Comparison of ENCODE assay signal across 1 cellular context in the genomic region with DNA sequence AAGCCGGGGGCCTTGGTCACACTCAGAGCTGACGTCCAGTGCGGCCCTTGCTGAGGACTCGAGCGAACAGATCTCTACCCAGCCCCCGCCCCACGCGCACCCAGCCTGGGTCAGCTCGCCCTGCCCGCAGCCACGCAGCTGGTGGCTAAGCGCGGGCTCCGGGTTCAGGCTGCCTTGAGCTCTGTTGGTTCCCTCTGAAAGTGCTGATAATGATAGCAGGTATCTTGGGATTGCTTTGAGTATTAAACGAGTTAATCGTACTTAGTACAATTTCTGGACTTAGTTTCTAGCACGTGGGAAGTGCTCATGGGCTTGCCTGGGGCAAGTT.
TF ChIP-seq lines count a peak whose summit lies in the region.

No MANE protein-coding gene starts in this region.

TF ChIP-seq in H1, 55 proteins besides CTCF, POLR2A, EP300 and RAD21 (continued from another document):
- TF ChIP-seq, protein P1, sequence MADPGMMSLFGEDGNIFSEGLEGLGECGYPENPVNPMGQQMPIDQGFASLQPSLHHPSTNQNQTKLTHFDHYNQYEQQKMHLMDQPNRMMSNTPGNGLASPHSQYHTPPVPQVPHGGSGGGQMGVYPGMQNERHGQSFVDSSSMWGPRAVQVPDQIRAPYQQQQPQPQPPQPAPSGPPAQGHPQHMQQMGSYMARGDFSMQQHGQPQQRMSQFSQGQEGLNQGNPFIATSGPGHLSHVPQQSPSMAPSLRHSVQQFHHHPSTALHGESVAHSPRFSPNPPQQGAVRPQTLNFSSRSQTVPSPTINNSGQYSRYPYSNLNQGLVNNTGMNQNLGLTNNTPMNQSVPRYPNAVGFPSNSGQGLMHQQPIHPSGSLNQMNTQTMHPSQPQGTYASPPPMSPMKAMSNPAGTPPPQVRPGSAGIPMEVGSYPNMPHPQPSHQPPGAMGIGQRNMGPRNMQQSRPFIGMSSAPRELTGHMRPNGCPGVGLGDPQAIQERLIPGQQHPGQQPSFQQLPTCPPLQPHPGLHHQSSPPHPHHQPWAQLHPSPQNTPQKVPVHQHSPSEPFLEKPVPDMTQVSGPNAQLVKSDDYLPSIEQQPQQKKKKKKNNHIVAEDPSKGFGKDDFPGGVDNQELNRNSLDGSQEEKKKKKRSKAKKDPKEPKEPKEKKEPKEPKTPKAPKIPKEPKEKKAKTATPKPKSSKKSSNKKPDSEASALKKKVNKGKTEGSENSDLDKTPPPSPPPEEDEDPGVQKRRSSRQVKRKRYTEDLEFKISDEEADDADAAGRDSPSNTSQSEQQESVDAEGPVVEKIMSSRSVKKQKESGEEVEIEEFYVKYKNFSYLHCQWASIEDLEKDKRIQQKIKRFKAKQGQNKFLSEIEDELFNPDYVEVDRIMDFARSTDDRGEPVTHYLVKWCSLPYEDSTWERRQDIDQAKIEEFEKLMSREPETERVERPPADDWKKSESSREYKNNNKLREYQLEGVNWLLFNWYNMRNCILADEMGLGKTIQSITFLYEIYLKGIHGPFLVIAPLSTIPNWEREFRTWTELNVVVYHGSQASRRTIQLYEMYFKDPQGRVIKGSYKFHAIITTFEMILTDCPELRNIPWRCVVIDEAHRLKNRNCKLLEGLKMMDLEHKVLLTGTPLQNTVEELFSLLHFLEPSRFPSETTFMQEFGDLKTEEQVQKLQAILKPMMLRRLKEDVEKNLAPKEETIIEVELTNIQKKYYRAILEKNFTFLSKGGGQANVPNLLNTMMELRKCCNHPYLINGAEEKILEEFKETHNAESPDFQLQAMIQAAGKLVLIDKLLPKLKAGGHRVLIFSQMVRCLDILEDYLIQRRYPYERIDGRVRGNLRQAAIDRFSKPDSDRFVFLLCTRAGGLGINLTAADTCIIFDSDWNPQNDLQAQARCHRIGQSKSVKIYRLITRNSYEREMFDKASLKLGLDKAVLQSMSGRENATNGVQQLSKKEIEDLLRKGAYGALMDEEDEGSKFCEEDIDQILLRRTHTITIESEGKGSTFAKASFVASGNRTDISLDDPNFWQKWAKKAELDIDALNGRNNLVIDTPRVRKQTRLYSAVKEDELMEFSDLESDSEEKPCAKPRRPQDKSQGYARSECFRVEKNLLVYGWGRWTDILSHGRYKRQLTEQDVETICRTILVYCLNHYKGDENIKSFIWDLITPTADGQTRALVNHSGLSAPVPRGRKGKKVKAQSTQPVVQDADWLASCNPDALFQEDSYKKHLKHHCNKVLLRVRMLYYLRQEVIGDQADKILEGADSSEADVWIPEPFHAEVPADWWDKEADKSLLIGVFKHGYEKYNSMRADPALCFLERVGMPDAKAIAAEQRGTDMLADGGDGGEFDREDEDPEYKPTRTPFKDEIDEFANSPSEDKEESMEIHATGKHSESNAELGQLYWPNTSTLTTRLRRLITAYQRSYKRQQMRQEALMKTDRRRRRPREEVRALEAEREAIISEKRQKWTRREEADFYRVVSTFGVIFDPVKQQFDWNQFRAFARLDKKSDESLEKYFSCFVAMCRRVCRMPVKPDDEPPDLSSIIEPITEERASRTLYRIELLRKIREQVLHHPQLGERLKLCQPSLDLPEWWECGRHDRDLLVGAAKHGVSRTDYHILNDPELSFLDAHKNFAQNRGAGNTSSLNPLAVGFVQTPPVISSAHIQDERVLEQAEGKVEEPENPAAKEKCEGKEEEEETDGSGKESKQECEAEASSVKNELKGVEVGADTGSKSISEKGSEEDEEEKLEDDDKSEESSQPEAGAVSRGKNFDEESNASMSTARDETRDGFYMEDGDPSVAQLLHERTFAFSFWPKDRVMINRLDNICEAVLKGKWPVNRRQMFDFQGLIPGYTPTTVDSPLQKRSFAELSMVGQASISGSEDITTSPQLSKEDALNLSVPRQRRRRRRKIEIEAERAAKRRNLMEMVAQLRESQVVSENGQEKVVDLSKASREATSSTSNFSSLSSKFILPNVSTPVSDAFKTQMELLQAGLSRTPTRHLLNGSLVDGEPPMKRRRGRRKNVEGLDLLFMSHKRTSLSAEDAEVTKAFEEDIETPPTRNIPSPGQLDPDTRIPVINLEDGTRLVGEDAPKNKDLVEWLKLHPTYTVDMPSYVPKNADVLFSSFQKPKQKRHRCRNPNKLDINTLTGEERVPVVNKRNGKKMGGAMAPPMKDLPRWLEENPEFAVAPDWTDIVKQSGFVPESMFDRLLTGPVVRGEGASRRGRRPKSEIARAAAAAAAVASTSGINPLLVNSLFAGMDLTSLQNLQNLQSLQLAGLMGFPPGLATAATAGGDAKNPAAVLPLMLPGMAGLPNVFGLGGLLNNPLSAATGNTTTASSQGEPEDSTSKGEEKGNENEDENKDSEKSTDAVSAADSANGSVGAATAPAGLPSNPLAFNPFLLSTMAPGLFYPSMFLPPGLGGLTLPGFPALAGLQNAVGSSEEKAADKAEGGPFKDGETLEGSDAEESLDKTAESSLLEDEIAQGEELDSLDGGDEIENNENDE (IDR thresholded peaks at IDR 0.05; ENCODE audit: insufficient replicate concordance, low read length), result no peak
- TF ChIP-seq TBP (IDR thresholded peaks at IDR 0.05; ENCODE audit: low read depth, low read length) (no peak), SIRT6 (IDR thresholded peaks at IDR 0.05; ENCODE audit: low read length) (no peak), YY1 (IDR thresholded peaks at IDR 0.05; ENCODE audit: low read depth, low read length) (no peak), SIX5 (IDR thresholded peaks at IDR 0.05; ENCODE audit: low read depth, low read length) (no peak), HDAC2 (IDR thresholded peaks at IDR 0.05; ENCODE audit: borderline replicate concordance in 1 of 2, low read depth in 2 of 2, low read length in 2 of 2) (no peak), MAFK (IDR thresholded peaks at IDR 0.05; ENCODE audit: low read depth, low read length) (no peak), GTF2F1 (IDR thresholded peaks at IDR 0.05; ENCODE audit: borderline replicate concordance, low read depth, low read length) (no peak), SUZ12 (IDR thresholded peaks at IDR 0.05; ENCODE audit: low read length) (no peak), SIN3A (conservative IDR thresholded peaks at IDR 0.05 in 1 of 2, IDR thresholded peaks at IDR 0.05 in 1 of 2; ENCODE audit: low read depth in 1 of 2, low read length in 2 of 2) (no peak), CHD2 (IDR thresholded peaks at IDR 0.05; ENCODE audit: low read length) (no peak), CHD1 (IDR thresholded peaks at IDR 0.05; ENCODE audit: low read depth, low read length) (no peak), BRCA1 (IDR thresholded peaks at IDR 0.05; ENCODE audit: low read depth, low read length) (no peak), GABPA (IDR thresholded peaks at IDR 0.05; ENCODE audit: borderline replicate concordance, insufficient read depth, low read length) (no peak), RBBP5 (IDR thresholded peaks at IDR 0.05; ENCODE audit: borderline replicate concordance, low read depth, low read length) (no peak)
- TF ChIP-seq, protein P2, sequence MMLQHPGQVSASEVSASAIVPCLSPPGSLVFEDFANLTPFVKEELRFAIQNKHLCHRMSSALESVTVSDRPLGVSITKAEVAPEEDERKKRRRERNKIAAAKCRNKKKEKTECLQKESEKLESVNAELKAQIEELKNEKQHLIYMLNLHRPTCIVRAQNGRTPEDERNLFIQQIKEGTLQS (IDR thresholded peaks at IDR 0.05; ENCODE audit: insufficient read depth, low read depth, low read length), result no peak
- TF ChIP-seq, protein P3, sequence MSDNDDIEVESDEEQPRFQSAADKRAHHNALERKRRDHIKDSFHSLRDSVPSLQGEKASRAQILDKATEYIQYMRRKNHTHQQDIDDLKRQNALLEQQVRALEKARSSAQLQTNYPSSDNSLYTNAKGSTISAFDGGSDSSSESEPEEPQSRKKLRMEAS (IDR thresholded peaks at IDR 0.05), result no peak
